In genomic region chr22:46148885-46149492, GRCh38 we compare ENCODE assay signal across 8 cellular contexts. TPM values are rescaled to one million over a fixed set of nuclear protein-coding genes. Genes with fewer than 3 reads are reported as not detected.
DNase-seq lines count a peak whose midpoint lies in the region; ATAC-seq, FAIRE-seq and TF ChIP-seq lines count a peak whose summit lies in the region.

No MANE protein-coding gene starts in this region.

- POLR2A ChIA-PET in AG04449 (lab: Yijun Ruan, JAX) = interaction anchor here (0.5 kb wide), 1 partner anchor 150 kb away, joined by 3 read pairs; no protein-coding TSS in a partner anchor
- POLR2A ChIA-PET in naive thymus-derived CD4-positive, alpha-beta T cell (lab: Charles Lee) = interaction anchor here (0.6 to 1.6 kb wide), 7 partner anchors 15 to 112 kb away, joined by 3 to 6 read pairs (median 4); partner anchors contain the start of gene CDPF1

- peak overlapping the region; percentile 34 to 90 (median 80) for H3K27ac Mint-ChIP-seq in naive thymus-derived CD4-positive, alpha-beta T cell

- H3K4me1 Mint-ChIP-seq in naive thymus-derived CD4-positive, alpha-beta T cell = peaks cover 11 to 21% (median 16%) of the 10 kb centered on the region in 7 donors

- DNase-seq in AG04449 (ENCODE audit: low read depth, low spot score) (no peak), coronary artery (ENCODE audit: low spot score) (no peak), NCI-H526 treated with DMSO at 0.1 percent for 48 hours (lab: John Stamatoyannopoulos, UW) (no peak), D721Med (ENCODE audit: insufficient read length, low spot score) (no peak)
- DNase-seq in naive thymus-derived CD4-positive, alpha-beta T cell = peak in 3 of 9 donors; percentile 20 to 41 (median 38)

- FAIRE-seq in D721Med (lab: Jason Lieb, UNC) = no peak

- TF ChIP-seq CTCF in AG04449 (IDR thresholded peaks at IDR 0.05; ENCODE audit: insufficient read depth, low read length, missing control alignments) (no peak), coronary artery (IDR thresholded peaks at IDR 0.05) (no peak), D721Med (IDR thresholded peaks at IDR 0.05; ENCODE audit: insufficient read depth, missing control alignments) (no peak)

- H3K27me3 ChIP-seq in HUES64 (ENCODE audit: insufficient read depth, low read length) = peaks cover 59% of the 10 kb centered on the region
- no peaks in the 10 kb centered on the region for H3K27me3 ChIP-seq in naive thymus-derived CD4-positive, alpha-beta T cell (ENCODE audit: control insufficient read depth in 2 of 2, insufficient read depth in 2 of 2, low read length in 2 of 2)

- WGBS in HUES64 = 56% methylated on average over 10 of the region's 10 CpGs

- H3K9ac ChIP-seq in HUES64 (ENCODE audit: low read depth, low read length) = peak overlapping the region; percentile 47; the same call in 1 of the 2 replicates

- H3K9me3 ChIP-seq in HUES64 (ENCODE audit: insufficient read depth, low read depth, low read length) = no peaks in the 10 kb centered on the region
- H3K9me3 ChIP-seq in naive thymus-derived CD4-positive, alpha-beta T cell (ENCODE audit: control insufficient read depth in 2 of 3, low read length in 3 of 3) = no peaks in the 10 kb centered on the region

- H3K27me3 Mint-ChIP-seq in naive thymus-derived CD4-positive, alpha-beta T cell = peaks cover 0 to 42% (median 0%) of the 10 kb centered on the region in 5 donors

- H3K27ac ChIP-seq in HUES64 (ENCODE audit: low read depth, low read length) = no peak overlapping the region
- peak overlapping the region; percentile 93 to 96 for H3K27ac ChIP-seq in coronary artery
- H3K27ac ChIP-seq in naive thymus-derived CD4-positive, alpha-beta T cell (ENCODE audit: low read depth, low read length) = peak overlapping the region; percentile 57

- H3K36me3 ChIP-seq in HUES64 (ENCODE audit: insufficient read depth, low read length) = no peaks in the 10 kb centered on the region
- H3K36me3 ChIP-seq in naive thymus-derived CD4-positive, alpha-beta T cell (ENCODE audit: control insufficient read depth in 2 of 3, insufficient read depth in 3 of 3, low read length in 3 of 3) = no peaks in the 10 kb centered on the region

- peaks cover 0 to 6% (median 0%) of the 10 kb centered on the region in 5 donors for H3K36me3 Mint-ChIP-seq in naive thymus-derived CD4-positive, alpha-beta T cell

- peak overlapping the region; percentile 67 to 90 (median 86) for H3K4me3 Mint-ChIP-seq in naive thymus-derived CD4-positive, alpha-beta T cell

- peak; percentile 3 for ATAC-seq in naive thymus-derived CD4-positive, alpha-beta T cell
- ATAC-seq in HG03378 (IDR thresholded peaks at IDR 0.05; ENCODE audit: unreplicated experiment) (no peak), HG02623 (IDR thresholded peaks at IDR 0.05; ENCODE audit: unreplicated experiment) (no peak)

- intact Hi-C loops in naive thymus-derived CD4-positive, alpha-beta T cell (cut with micrococcal nuclease) = loop anchor here in 1 of 2 donors (1.0 kb wide), 2 partner anchors 101 to 114 kb away; partner anchors contain the start of gene CDPF1

- H3K9me3 Mint-ChIP-seq in naive thymus-derived CD4-positive, alpha-beta T cell = no peaks in the 10 kb centered on the region

- H3K4me3 ChIP-seq in AG04449 (ENCODE audit: low read depth, low read length) = peak overlapping the region; percentile 81
- H3K4me3 ChIP-seq in HUES64 (ENCODE audit: low read length) = peak overlapping the region; percentile 77
- H3K4me3 ChIP-seq in coronary artery = peak overlapping the region; percentile 96
- peak overlapping the region; percentile 64 for H3K4me3 ChIP-seq in naive thymus-derived CD4-positive, alpha-beta T cell (ENCODE audit: low read length)

- no peaks in the 10 kb centered on the region for H3K4me1 ChIP-seq in HUES64 (ENCODE audit: insufficient read depth, low read length)
- peaks cover 10 to 15% of the 10 kb centered on the region in 2 donors for H3K4me1 ChIP-seq in naive thymus-derived CD4-positive, alpha-beta T cell (ENCODE audit: control insufficient read depth in 2 of 2, insufficient read depth in 2 of 2, low read length in 2 of 2)

- CTCF ChIA-PET in AG04449 (lab: Yijun Ruan, JAX) = interaction anchor here (1.0 to 2.4 kb wide), 3 partner anchors 27 to 143 kb away, joined by 3 to 10 read pairs (median 3); no protein-coding TSS in a partner anchor
- CTCF ChIA-PET in naive thymus-derived CD4-positive, alpha-beta T cell (lab: Charles Lee) = interaction anchor here (0.6 to 1.2 kb wide), 2 partner anchors 102 to 122 kb away, joined by 3 to 5 read pairs; no protein-coding TSS in a partner anchor

RNA-seq across cellular contexts. Expression of gene PPARA, which starts 1.3 kb away (rescaled TPM):
- polyA plus RNA-seq in HUES64 (2013, experiment 1 of 2) = 2.4 TPM
- 3.6 TPM for polyA plus RNA-seq in HUES64 (2013, experiment 2 of 2)
- total RNA-seq in naive thymus-derived CD4-positive, alpha-beta T cell = 10 to 100 TPM; 13.7 to 21.6 (median 18.5) TPM
- 1 to 10 TPM; 3.7 to 5.1 TPM for polyA plus RNA-seq in naive thymus-derived CD4-positive, alpha-beta T cell
